ENCODE assay signal across 8 cellular contexts in the genomic region with DNA sequence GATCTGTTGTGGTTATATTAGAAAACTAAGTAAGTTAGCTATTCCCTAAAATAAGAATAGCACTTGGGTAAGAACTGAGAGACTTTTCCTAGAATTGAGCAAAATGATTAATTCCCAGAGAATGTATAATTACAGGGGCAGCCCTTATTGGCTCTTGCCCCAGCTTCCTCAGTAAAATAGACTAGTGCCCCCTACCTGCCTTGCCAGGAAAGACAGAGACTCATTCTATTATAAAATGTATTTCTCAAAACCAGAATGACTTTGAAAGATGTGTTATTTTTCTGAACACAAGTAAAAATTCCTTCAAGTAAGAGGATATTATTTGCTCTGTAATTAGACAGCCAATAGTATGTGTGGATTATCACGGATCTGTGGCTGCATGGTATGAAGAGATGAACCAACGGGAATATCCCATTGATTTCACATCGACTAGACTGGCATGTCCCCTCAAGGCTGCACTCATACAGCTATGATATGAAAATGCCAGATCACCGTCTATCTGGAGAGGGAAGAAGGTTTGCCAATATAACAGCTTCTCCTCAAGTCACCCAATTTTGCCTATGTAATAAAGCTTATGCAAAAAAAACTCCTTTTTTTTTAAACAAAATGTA. TPM values are rescaled to one million over a fixed set of nuclear protein-coding genes. Genes with fewer than 3 reads are reported as not detected.
DNase-seq lines count a peak whose midpoint lies in the region; ATAC-seq and TF ChIP-seq lines count a peak whose summit lies in the region.

No MANE protein-coding gene starts in this region.

- in situ Hi-C loops in Caki2 (cut with HindIII; ENCODE audit: low pct_unique_long_range_greater_than_20kb, low sequenced_read_pairs) = no loop called here

- peaks cover 83% of the 10 kb centered on the region for H3K4me1 Mint-ChIP-seq in brain

- ATAC-seq in stimulated activated naive CD8-positive, alpha-beta T cell treated with anti-CD3 and anti-CD28 coated beads, Interleukin-15, Interleukin-2, amounts not matched to agents 100 U/mL and 50 U/mL, for 24 hours = no peak
- ATAC-seq in GM19452 (IDR thresholded peaks at IDR 0.05; ENCODE audit: unreplicated experiment) (no peak), HG03159 (IDR thresholded peaks at IDR 0.05; ENCODE audit: unreplicated experiment) (no peak)

- peak; percentile 77 to 81 for TF ChIP-seq CTCF in brain (conservative IDR thresholded peaks at IDR 0.05)

- H3K4me3 Mint-ChIP-seq in brain = peak overlapping the region in 2 of 5 experiments; percentile 19 to 51

- no peaks in the 10 kb centered on the region for H3K9me3 Mint-ChIP-seq in brain

- peak overlapping the region in 3 of 5 experiments; percentile 36 to 83 (median 81) for H3K27ac Mint-ChIP-seq in brain

- peak; percentile 28 for DNase-seq in Caki2 (ENCODE audit: low read depth)
- DNase-seq in HT1080 (ENCODE audit: low read depth) = peak; percentile 73
- peak; percentile 33 for DNase-seq in SKM-1 treated with dmso at 0.1 percent for 144 hours (lab: John Stamatoyannopoulos, UW; ENCODE audit: unreplicated experiment)
- DNase-seq in kidney tubule cell (ENCODE audit: low spot score) = peak; percentile 61
- peak; percentile 62 for DNase-seq in stimulated activated naive CD8-positive, alpha-beta T cell treated with anti-CD3 and anti-CD28 coated beads, Interleukin-15, Interleukin-2, amounts not matched to agents 100 U/mL and 50 U/mL, for 24 hours

- H3K27me3 Mint-ChIP-seq in brain = peaks cover 3% of the 10 kb centered on the region

- no peaks in the 10 kb centered on the region for H3K36me3 Mint-ChIP-seq in brain

RNA-seq across cellular contexts. Expression of gene GLRX5, which starts 7.4 kb away (rescaled TPM):
- total RNA-seq in Caki2 (2014; rRNA removed; shearing (Covaris generic); ENCODE audit: low replicate concordance) = 33.9 and 41.8 TPM in 2 replicates
- total RNA-seq in HT1080 (2014; rRNA removed; shearing (Covaris generic)) = 112 and 114 TPM in 2 replicates
- polyA plus RNA-seq in HT1080 (2015; cell fraction: cytosol; rRNA removed) = 65.5 and 67.0 TPM in 2 replicates
- 14.3 and 14.4 TPM in 2 replicates for polyA plus RNA-seq in HT1080 (2015; cell fraction: nucleus; rRNA removed)
- polyA plus RNA-seq in brain (ENCODE audit: insufficient read depth, low read depth, low replicate concordance) = 109 TPM

RNA-seq across cellular contexts. Expression of gene SYNE3, which starts 11.0 kb away (rescaled TPM):
- 1.0 and 1.3 TPM in 2 replicates for total RNA-seq in Caki2 (2014; rRNA removed; shearing (Covaris generic); ENCODE audit: low replicate concordance)
- 2.3 and 2.4 TPM in 2 replicates for total RNA-seq in HT1080 (2014; rRNA removed; shearing (Covaris generic))
- polyA plus RNA-seq in HT1080 (2015; cell fraction: cytosol; rRNA removed) = 0.43 TPM in 2 replicates
- 4.0 and 5.1 TPM in 2 replicates for polyA plus RNA-seq in HT1080 (2015; cell fraction: nucleus; rRNA removed)
- 2.0 TPM for polyA plus RNA-seq in brain (ENCODE audit: insufficient read depth, low read depth, low replicate concordance)
